Comparison of ENCODE assay signal across 9 cellular contexts in genomic region chr5:62307364-62307689, GRCh38. TPM values are rescaled to one million over a fixed set of nuclear protein-coding genes. Genes with fewer than 3 reads are reported as not detected.
DNase-seq lines count a peak whose midpoint lies in the region; ATAC-seq and TF ChIP-seq lines count a peak whose summit lies in the region.
"Had no signal": no experiment of that assay in that cellular context is flagged by ENCODE, and none has a peak within 500 bp of the region (broad histone marks: within the 10 kb centered on the region; RNA-seq: fewer than 3 reads in every experiment).

No MANE protein-coding gene starts in this region.

- H3K4me2 ChIP-seq in mesenchymal stem cell (ENCODE audit: low read length, poor library complexity, severe bottlenecking) = peak overlapping the region; percentile 69

- no peaks in the 10 kb centered on the region for H3K27me3 ChIP-seq in heart left ventricle
- H3K27me3 ChIP-seq in mesenchymal stem cell (ENCODE audit: control insufficient read depth in 1 of 2, insufficient read depth in 1 of 2, low read length in 2 of 2) = no peaks in the 10 kb centered on the region

- no peak overlapping the region for H2BK15ac ChIP-seq in mesenchymal stem cell (ENCODE audit: low read depth, poor library complexity, severe bottlenecking)

- POLR2A ChIA-PET in MCF 10A (lab: Yijun Ruan, JAX) = interaction anchor here (0.6 to 2.3 kb wide), 10 partner anchors 8 to 782 kb away, joined by 3 to 9 read pairs (median 4); partner anchors contain the start of gene DIMT1

- H3K9me3 ChIP-seq in heart left ventricle (no peaks in the 10 kb centered on the region), mesenchymal stem cell (ENCODE audit: control insufficient read depth, low read length) (no peaks in the 10 kb centered on the region)

- TSS peak; percentile 33 for BruUV-seq in MCF 10A (replicated peaks; lab: Mats Ljungman, UMichigan)

- peaks cover 0 to 52% (median 19%) of the 10 kb centered on the region in 12 donors for H3K4me1 ChIP-seq in heart left ventricle
- no peaks in the 10 kb centered on the region for H3K4me1 ChIP-seq in mesenchymal stem cell (ENCODE audit: control insufficient read depth, insufficient read depth, low read depth, low read length)
- no peaks in the 10 kb centered on the region for H3K4me1 ChIP-seq in urinary bladder (ENCODE audit: insufficient read depth)

- no peaks in the 10 kb centered on the region for H3K27me3 Mint-ChIP-seq in MCF 10A (ENCODE audit: insufficient read depth, unreplicated experiment)

- ATAC-seq in heart left ventricle (no peak), HG03571 (IDR thresholded peaks at IDR 0.05; ENCODE audit: unreplicated experiment) (no peak), GM19351 (IDR thresholded peaks at IDR 0.05; ENCODE audit: unreplicated experiment) (no peak)

- H2AFZ ChIP-seq in mesenchymal stem cell (ENCODE audit: low read depth, low read length) = no peak overlapping the region

- H3K14ac ChIP-seq in mesenchymal stem cell (ENCODE audit: low read length in 2 of 2) = no peak overlapping the region

- no peak overlapping the region for H4K91ac ChIP-seq in mesenchymal stem cell (ENCODE audit: low read length)

- H2BK12ac ChIP-seq in mesenchymal stem cell (ENCODE audit: low read length in 2 of 2) = no peak overlapping the region

- H4K8ac ChIP-seq in mesenchymal stem cell (ENCODE audit: low read length) = no peak overlapping the region

- no peaks in the 10 kb centered on the region for H3K79me1 ChIP-seq in mesenchymal stem cell (replicated peaks; ENCODE audit: low read length, poor library complexity, severe bottlenecking)

- H3K4me1 Mint-ChIP-seq in MCF 10A (ENCODE audit: insufficient read depth, unreplicated experiment) = peaks cover 27% of the 10 kb centered on the region

- H3K36me3 ChIP-seq in heart left ventricle (no peaks in the 10 kb centered on the region), mesenchymal stem cell (ENCODE audit: control insufficient read depth in 1 of 2, insufficient read depth in 2 of 2, low read depth in 1 of 2, low read length in 2 of 2) (no peaks in the 10 kb centered on the region), urinary bladder (ENCODE audit: insufficient read depth) (no peaks in the 10 kb centered on the region)

- no peak overlapping the region for H2AK5ac ChIP-seq in mesenchymal stem cell (ENCODE audit: low read length, severe bottlenecking)

- intact Hi-C loops in heart left ventricle (cut with DNase I) (loop anchor here in 3 of 10 donors (5.0 to 10.0 kb wide), 3 partner anchors 35 to 97 kb away; partner anchors contain the start of gene DIMT1 (in 2 of the 3)), cardiac septum (cut with DNase I) (loop anchor here (5.0 to 10.0 kb wide), 2 partner anchors 47 to 95 kb away; partner anchors contain the start of gene DIMT1), MCF 10A (cut with micrococcal nuclease) (loop anchor here (5.0 to 10.0 kb wide), 2 partner anchors 45 to 83 kb away; no protein-coding TSS in a partner anchor)

- H3K4me3 ChIP-seq in heart left ventricle = peak overlapping the region; percentile 66 to 100 (median 96)
- peak overlapping the region; percentile 87 to 98 for H3K4me3 ChIP-seq in mesenchymal stem cell (ENCODE audit: insufficient read depth in 1 of 2, low read depth in 1 of 2, low read length in 2 of 2)
- peak overlapping the region; percentile 96 for H3K4me3 ChIP-seq in urinary bladder (ENCODE audit: low read depth, low read length)

- H2BK120ac ChIP-seq in mesenchymal stem cell (ENCODE audit: low read depth, low read length) = no peak overlapping the region

- no peak overlapping the region for H2BK5ac ChIP-seq in mesenchymal stem cell (ENCODE audit: low read depth, low read length, poor library complexity, severe bottlenecking)

- no peak for TF ChIP-seq POLR2A in heart left ventricle (IDR thresholded peaks at IDR 0.05)

- no peak for DNase-seq in heart left ventricle
- no peak for DNase-seq in cardiac septum (ENCODE audit: low spot score)
- DNase-seq in MCF 10A (ENCODE audit: unreplicated experiment) = no peak
- no peak for DNase-seq in mesenchymal stem cell
- DNase-seq in activated gamma-delta T cell (lab: John Stamatoyannopoulos, UW) = no peak
- DNase-seq: NCI-H1417 treated with DMSO at 0.1 percent for 48 hours had no signal

- H3K27ac ChIP-seq in heart left ventricle (peak overlapping the region in 6 of 12 donors; percentile 85 to 93 (median 88)), mesenchymal stem cell (ENCODE audit: low read length, poor library complexity, severe bottlenecking) (no peak overlapping the region), urinary bladder (ENCODE audit: low read depth) (no peak overlapping the region)

- peak overlapping the region; percentile 93 for H3K27ac Mint-ChIP-seq in MCF 10A (ENCODE audit: low read depth, unreplicated experiment)

- no peak overlapping the region for H3K18ac ChIP-seq in mesenchymal stem cell (ENCODE audit: low read depth in 1 of 2, low read length in 2 of 2)

- H3K4me3 Mint-ChIP-seq in MCF 10A (ENCODE audit: unreplicated experiment) = peak overlapping the region; percentile 91

- no peaks in the 10 kb centered on the region for H3K36me3 Mint-ChIP-seq in MCF 10A (ENCODE audit: insufficient read depth, unreplicated experiment)

- no peaks in the 10 kb centered on the region for H3K9me3 Mint-ChIP-seq in MCF 10A (ENCODE audit: unreplicated experiment)

- 12 to 13% (median 13%) methylated on average over 9 of the region's 9 CpGs for WGBS in heart left ventricle, 4 donors
- 34% methylated on average over 9 of the region's 9 CpGs for WGBS in mesenchymal stem cell
- WGBS in urinary bladder = 5% methylated on average over 9 of the region's 9 CpGs

- peak overlapping the region; percentile 92 for H3K9ac ChIP-seq in mesenchymal stem cell (ENCODE audit: low read length)

- H3K23ac ChIP-seq in mesenchymal stem cell (ENCODE audit: low read length in 2 of 2) = no peak overlapping the region

- H3K4ac ChIP-seq in mesenchymal stem cell (ENCODE audit: low read depth in 1 of 2, low read length in 2 of 2) = no peak overlapping the region

- CTCF ChIA-PET in MCF 10A (lab: Yijun Ruan, JAX) = interaction anchor here (0.6 to 3.5 kb wide), 6 partner anchors 10 to 161 kb away, joined by 3 to 11 read pairs (median 4); no protein-coding TSS in a partner anchor

- TF ChIP-seq CTCF in heart left ventricle (IDR thresholded peaks at IDR 0.05) (no peak), MCF 10A (IDR thresholded peaks at IDR 0.05; ENCODE audit: unreplicated experiment) (no peak)

RNA-seq across cellular contexts. Expression of gene KIF2A, which starts 1.3 kb away (rescaled TPM):
- 10 to 100 TPM in 5 of 9 donors, 1 to 10 TPM in 4; 7.7 to 18.8 (median 14.3) TPM for total RNA-seq in heart left ventricle
- polyA plus RNA-seq in heart left ventricle = 10 to 100 TPM in 1 of 2 donors, 1 to 10 TPM in 1; 1.5 to 10.7 TPM
- total RNA-seq in cardiac septum = 13.4 TPM
- total RNA-seq in MCF 10A (2022) = 45.0 and 61.0 TPM in 2 replicates
- polyA plus RNA-seq in mesenchymal stem cell (2013, experiment 1 of 2) = 47.4 TPM
- 45.1 TPM for polyA plus RNA-seq in mesenchymal stem cell (2013, experiment 2 of 2)
- 87.9 TPM for total RNA-seq in urinary bladder
- 16.6 TPM for polyA plus RNA-seq in urinary bladder
